13 cellular contexts compared by ENCODE assay signal in genomic region chr3:119643528-119643927, GRCh38. TPM values are rescaled to one million over a fixed set of nuclear protein-coding genes. Genes with fewer than 3 reads are reported as not detected.
DNase-seq lines count a peak whose midpoint lies in the region; ATAC-seq and TF ChIP-seq lines count a peak whose summit lies in the region.
"Had no signal": no experiment of that assay in that cellular context is flagged by ENCODE, and none has a peak within 500 bp of the region (broad histone marks: within the 10 kb centered on the region; RNA-seq: fewer than 3 reads in every experiment).

No MANE protein-coding gene starts in this region.

- DNase-seq in EL = peak; percentile 85
- peak; percentile 90 for DNase-seq in M059J (ENCODE audit: low read depth)
- peak; percentile 81 for DNase-seq in epithelial cell of esophagus (ENCODE audit: low read depth)
- peak; percentile 91 for DNase-seq in osteoblast (ENCODE audit: insufficient read length, low spot score, missing footprints)
- DNase-seq in cerebellar nuclear complex (lab: John Stamatoyannopoulos, UW) = no peak
- no peak for DNase-seq in naive thymus-derived CD4-positive, alpha-beta T cell
- DNase-seq: activated CD4-positive, CD25-positive, alpha-beta regulatory T cell; NCI-H1694 treated with DMSO at 0.1 percent for 48 hours; stimulated activated naive CD8-positive, alpha-beta T cell treated with anti-CD3 and anti-CD28 coated beads, Interleukin-15, Interleukin-2, amounts not matched to agents 100 U/mL and 50 U/mL, for 24 hours had no signal

- no peaks in the 10 kb centered on the region for H3K79me2 ChIP-seq in osteoblast (ENCODE audit: insufficient read depth, low read length)

- POLR2A ChIA-PET in naive thymus-derived CD4-positive, alpha-beta T cell (lab: Charles Lee) = no interaction called here

- peaks cover 0 to 5% (median 0%) of the 10 kb centered on the region in 11 donors for H3K9me3 Mint-ChIP-seq in naive thymus-derived CD4-positive, alpha-beta T cell

- H3K36me3 ChIP-seq in osteoblast (ENCODE audit: insufficient read depth, low read length) = no peaks in the 10 kb centered on the region
- peaks cover 0 to 23% (median 0%) of the 10 kb centered on the region in 3 experiments for H3K36me3 ChIP-seq in naive thymus-derived CD4-positive, alpha-beta T cell (ENCODE audit: control insufficient read depth in 2 of 3, insufficient read depth in 3 of 3, low read length in 3 of 3)

- H3K4me3 ChIP-seq in epithelial cell of esophagus (ENCODE audit: low read length) = no peak overlapping the region
- no peak overlapping the region for H3K4me3 ChIP-seq in osteoblast (ENCODE audit: insufficient read depth, low read length)
- H3K4me3 ChIP-seq in naive thymus-derived CD4-positive, alpha-beta T cell (ENCODE audit: low read length) = no peak overlapping the region
- H3K4me3 ChIP-seq: lung had no signal

- H3K27ac ChIP-seq in osteoblast (ENCODE audit: low read depth, low read length) = peak overlapping the region; percentile 83
- H3K27ac ChIP-seq in naive thymus-derived CD4-positive, alpha-beta T cell (ENCODE audit: low read depth, low read length) = no peak overlapping the region

- no peak overlapping the region for H3K27ac Mint-ChIP-seq in naive thymus-derived CD4-positive, alpha-beta T cell
- H3K27ac Mint-ChIP-seq: activated naive CD8-positive, alpha-beta T cell had no signal

- intact Hi-C loops in naive thymus-derived CD4-positive, alpha-beta T cell (cut with micrococcal nuclease) = no loop called here

- ATAC-seq in GM18873 (IDR thresholded peaks at IDR 0.05; ENCODE audit: low FRiP score, unreplicated experiment) = no peak
- ATAC-seq in GM21717 (IDR thresholded peaks at IDR 0.05; ENCODE audit: unreplicated experiment) = no peak
- ATAC-seq in naive thymus-derived CD4-positive, alpha-beta T cell = no peak
- ATAC-seq: stimulated activated naive CD8-positive, alpha-beta T cell treated with anti-CD3 and anti-CD28 coated beads, Interleukin-15, Interleukin-2, amounts not matched to agents 100 U/mL and 50 U/mL, for 24 hours had no signal

- H3K9me3 ChIP-seq in osteoblast (ENCODE audit: low read depth, low read length) = no peaks in the 10 kb centered on the region
- H3K9me3 ChIP-seq in naive thymus-derived CD4-positive, alpha-beta T cell (ENCODE audit: control insufficient read depth in 2 of 3, low read length in 3 of 3) = no peaks in the 10 kb centered on the region

- CTCF ChIA-PET in naive thymus-derived CD4-positive, alpha-beta T cell (lab: Charles Lee) = no interaction called here

- H3K27me3 Mint-ChIP-seq in naive thymus-derived CD4-positive, alpha-beta T cell = no peaks in the 10 kb centered on the region
- H3K27me3 Mint-ChIP-seq: activated naive CD8-positive, alpha-beta T cell had no signal

- H3K27me3 ChIP-seq in osteoblast (ENCODE audit: insufficient read depth, low read length) = no peaks in the 10 kb centered on the region
- no peaks in the 10 kb centered on the region for H3K27me3 ChIP-seq in naive thymus-derived CD4-positive, alpha-beta T cell (ENCODE audit: control insufficient read depth in 2 of 2, insufficient read depth in 2 of 2, low read length in 2 of 2)

- H3K4me2 ChIP-seq in osteoblast (ENCODE audit: insufficient read depth, low read length) = peak overlapping the region; percentile 41

- no peak overlapping the region for H3K4me3 Mint-ChIP-seq in naive thymus-derived CD4-positive, alpha-beta T cell
- H3K4me3 Mint-ChIP-seq: activated naive CD8-positive, alpha-beta T cell had no signal

- TF ChIP-seq CTCF in epithelial cell of esophagus (IDR thresholded peaks at IDR 0.05; ENCODE audit: insufficient read depth, low read depth, low read length, missing control alignments) = no peak
- TF ChIP-seq CTCF in osteoblast (IDR thresholded peaks at IDR 0.05; ENCODE audit: extremely low read depth, low read depth, low read length) = no peak

- H4K20me1 ChIP-seq in osteoblast (ENCODE audit: insufficient read depth, low read length) = no peaks in the 10 kb centered on the region

- H3K4me1 ChIP-seq in osteoblast (ENCODE audit: insufficient read depth, low read length) = peaks cover 43% of the 10 kb centered on the region
- H3K4me1 ChIP-seq in naive thymus-derived CD4-positive, alpha-beta T cell (ENCODE audit: control insufficient read depth in 2 of 2, insufficient read depth in 2 of 2, low read length in 2 of 2) = no peaks in the 10 kb centered on the region

- peaks cover 14 to 67% (median 38%) of the 10 kb centered on the region in 5 donors for H3K36me3 Mint-ChIP-seq in naive thymus-derived CD4-positive, alpha-beta T cell

- H2AFZ ChIP-seq in osteoblast (ENCODE audit: low read length) = no peak overlapping the region

- peaks cover 0 to 26% (median 0%) of the 10 kb centered on the region in 7 donors for H3K4me1 Mint-ChIP-seq in naive thymus-derived CD4-positive, alpha-beta T cell

RNA-seq across cellular contexts. Expression of gene POPDC2, which starts 16.9 kb away (rescaled TPM):
- 0.12 TPM in 1 of 2 replicates, not detected in the other for total RNA-seq in M059J (2014; rRNA removed; shearing (Covaris generic))
- total RNA-seq in osteoblast = 1.1 and 1.8 TPM in 2 replicates
- 1 to 10 TPM; 2.0 to 6.0 (median 4.4) TPM for total RNA-seq in naive thymus-derived CD4-positive, alpha-beta T cell
- polyA plus RNA-seq in naive thymus-derived CD4-positive, alpha-beta T cell = 1 to 10 TPM; 3.9 TPM

RNA-seq across cellular contexts. Expression of gene COX17, which starts 33.7 kb away (rescaled TPM):
- total RNA-seq in M059J (2014; rRNA removed; shearing (Covaris generic)) = 64.5 and 103 TPM in 2 replicates
- 8.0 and 13.3 TPM in 2 replicates for total RNA-seq in osteoblast
- total RNA-seq in naive thymus-derived CD4-positive, alpha-beta T cell = 10 to 100 TPM; 25.6 to 55.0 (median 34.8) TPM
- polyA plus RNA-seq in naive thymus-derived CD4-positive, alpha-beta T cell = 10 to 100 TPM; 35.7 to 60.8 TPM

RNA-seq across cellular contexts. Expression of gene PLA1A, which starts 45.8 kb away (rescaled TPM):
- total RNA-seq in M059J (2014; rRNA removed; shearing (Covaris generic)) = not detected in 2 replicates
- total RNA-seq in osteoblast = under 0.01 and 0.36 TPM in 2 replicates
- under 1 TPM in 1 of 5 experiments, not detected in 4; 0.73 TPM for total RNA-seq in naive thymus-derived CD4-positive, alpha-beta T cell
- not detected for polyA plus RNA-seq in naive thymus-derived CD4-positive, alpha-beta T cell

RNA-seq across cellular contexts. Expression of gene CFAP91, which starts 59.3 kb away (rescaled TPM):
- 1.6 and 3.3 TPM in 2 replicates for total RNA-seq in M059J (2014; rRNA removed; shearing (Covaris generic))
- 0.36 and 0.59 TPM in 2 replicates for total RNA-seq in osteoblast
- total RNA-seq in naive thymus-derived CD4-positive, alpha-beta T cell = under 1 TPM in 2 of 5 experiments, not detected in 3; 0.13 to 0.32 TPM
- under 1 TPM in 1 of 2 donors, not detected in 1; 0.17 TPM for polyA plus RNA-seq in naive thymus-derived CD4-positive, alpha-beta T cell

Comparison
In these comparisons a context has a peak if more than half of its experiments do, and no peak if none do; other contexts are left out.
1. DNase-seq: peak in EL (single experiment), M059J (single experiment), epithelial cell of esophagus (single experiment) and osteoblast (single experiment); none in cerebellar nuclear complex (0 of 2) and naive thymus-derived CD4-positive, alpha-beta T cell (0 of 9).